ENCODE assay signal across 27 cellular contexts in the genomic region with DNA sequence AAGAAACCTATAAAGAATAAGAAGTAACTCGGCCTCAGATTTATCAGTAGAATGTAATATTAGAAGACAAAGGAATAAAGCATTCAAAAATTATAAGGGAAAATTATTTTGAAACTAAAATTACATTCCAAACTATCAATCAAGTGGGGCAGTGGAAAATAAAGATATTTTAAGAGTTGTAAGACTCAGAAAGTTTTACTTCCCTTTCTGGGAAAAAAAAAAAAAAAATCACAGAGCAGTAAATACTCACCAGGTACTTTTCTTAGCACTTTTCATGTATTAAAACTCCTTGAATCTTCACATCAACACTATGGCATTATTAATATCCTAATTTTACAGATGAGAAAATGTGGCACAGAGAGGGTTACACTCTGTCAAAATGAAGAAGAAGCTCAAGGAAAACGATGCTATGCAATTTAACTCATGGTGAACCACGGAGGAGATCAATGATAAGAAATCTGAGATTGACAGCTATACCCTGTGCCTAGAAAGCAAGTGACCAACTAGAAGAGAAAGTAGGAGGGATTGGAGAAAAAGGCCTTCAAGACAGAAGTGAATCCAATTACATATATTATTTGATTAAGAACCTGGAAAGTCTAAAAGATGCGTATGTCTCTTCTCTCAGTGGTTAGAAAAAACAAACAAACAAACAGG.
DNase-seq lines count a peak whose midpoint lies in the region; ATAC-seq lines count a peak whose summit lies in the region.
"Had no signal": no experiment of that assay in that cellular context is flagged by ENCODE, and none has a peak within 500 bp of the region (broad histone marks: within the 10 kb centered on the region; RNA-seq: fewer than 3 reads in every experiment).

No MANE protein-coding gene starts in this region.

- no peaks in the 10 kb centered on the region for H3K36me3 ChIP-seq in BLaER1 treated with 17β-estradiol and CSF1 and Interleukin-3, amounts not matched to agents 10 nM and 100 nM
- H3K36me3 ChIP-seq: neural progenitor cell, suprapubic skin, upper lobe of right lung had no signal

- peaks cover 2% of the 10 kb centered on the region for H3K36me3 Mint-ChIP-seq in T-helper 17 cell (ENCODE audit: low read depth)
- H3K36me3 Mint-ChIP-seq: activated naive CD4-positive, alpha-beta T cell treated with anti-CD3 and anti-CD28 coated beads, Interleukin-2, amount 10 ng/mL, durations not matched to agents 7 days and 5 days; IgD-negative memory B cell had no signal

- DNase-seq in T-helper 17 cell: no peak
- DNase-seq in DMS153 (lab: John Stamatoyannopoulos, UW): no peak
- DNase-seq in NCI-H526 (lab: John Stamatoyannopoulos, UW): no peak
- no peak for DNase-seq in activated T-cell treated with anti-CD3 and anti-CD28 coated beads for 4 hours
- DNase-seq: activated naive CD4-positive, alpha-beta T cell treated with anti-CD3 and anti-CD28 coated beads, Interleukin-2, amount 10 ng/mL, durations not matched to agents 7 days and 5 days; amygdala; DMS53; GOT3; hippocampal formation; left colon; mammary epithelial cell; NCI-H1417; NCI-H2081; NCI-H2227 treated with DMSO at 0.1 percent for 48 hours; NCI-H774; PC-3; right cardiac atrium; upper lobe of right lung had no signal

- H3K9ac ChIP-seq in BLaER1 treated with 17β-estradiol and CSF1 and Interleukin-3, amounts not matched to agents 10 nM and 100 nM: no peak overlapping the region
- H3K9ac ChIP-seq: neural progenitor cell, parathyroid adenoma had no signal

- H3K27me3 Mint-ChIP-seq in T-helper 17 cell: no peaks in the 10 kb centered on the region

- peak overlapping the region; percentile 6 to 75 (median 52); a peak in 20 of 22 replicates for H3K4me2 ChIP-seq in BLaER1 treated with 17β-estradiol and CSF1 and Interleukin-3, amounts not matched to agents 10 nM and 100 nM
- H3K4me2 ChIP-seq: neural progenitor cell had no signal

- no peaks in the 10 kb centered on the region for H4K20me1 ChIP-seq in BLaER1 treated with 17β-estradiol and CSF1 and Interleukin-3, amounts not matched to agents 10 nM and 100 nM

- no peak overlapping the region for H3K27ac ChIP-seq in BLaER1 treated with 17β-estradiol and CSF1 and Interleukin-3, amounts not matched to agents 10 nM and 100 nM
- H3K27ac ChIP-seq: neural progenitor cell, parathyroid adenoma, suprapubic skin, upper lobe of right lung had no signal

- no peak overlapping the region for H3K27ac Mint-ChIP-seq in T-helper 17 cell
- H3K27ac Mint-ChIP-seq: activated naive CD4-positive, alpha-beta T cell treated with anti-CD3 and anti-CD28 coated beads, Interleukin-2, amount 10 ng/mL, durations not matched to agents 7 days and 5 days had no signal

- H3K4me1 ChIP-seq in BLaER1 treated with 17β-estradiol and CSF1 and Interleukin-3, amounts not matched to agents 10 nM and 100 nM: peaks cover 47 to 76% (median 70%) of the 10 kb centered on the region in 10 experiments

- peak overlapping the region; percentile 15 for H3K4me3 Mint-ChIP-seq in T-helper 17 cell
- H3K4me3 Mint-ChIP-seq: activated naive CD4-positive, alpha-beta T cell treated with anti-CD3 and anti-CD28 coated beads, Interleukin-2, amount 10 ng/mL, durations not matched to agents 7 days and 5 days; neural progenitor cell had no signal

- H3K27me3 ChIP-seq in BLaER1 treated with 17β-estradiol and CSF1 and Interleukin-3, amounts not matched to agents 10 nM and 100 nM: no peaks in the 10 kb centered on the region
- H3K27me3 ChIP-seq: neural progenitor cell, suprapubic skin, upper lobe of right lung had no signal

- H3K4me3 ChIP-seq in BLaER1 treated with 17β-estradiol and CSF1 and Interleukin-3, amounts not matched to agents 10 nM and 100 nM: no peak overlapping the region
- H3K4me3 ChIP-seq: neural progenitor cell, suprapubic skin, upper lobe of right lung had no signal

- ATAC-seq in GM18858 (IDR thresholded peaks at IDR 0.05; ENCODE audit: unreplicated experiment) (peak; percentile 44), HG03378 (IDR thresholded peaks at IDR 0.05; ENCODE audit: unreplicated experiment) (peak; percentile 47), T-helper 17 cell (no peak), HG02798 (IDR thresholded peaks at IDR 0.05; ENCODE audit: poor library complexity, unreplicated experiment) (no peak)
- ATAC-seq: left colon, PC-3, right cardiac atrium, Right ventricle myocardium inferior, upper lobe of right lung had no signal

- peaks cover 32% of the 10 kb centered on the region for H3K4me1 Mint-ChIP-seq in T-helper 17 cell

- peaks cover 0 to 20% (median 3%) of the 10 kb centered on the region in 11 experiments; a peak in 11 of 22 replicates for H3K9me3 ChIP-seq in BLaER1 treated with 17β-estradiol and CSF1 and Interleukin-3, amounts not matched to agents 10 nM and 100 nM (replicated peaks in 1 of 11)
- no peaks in the 10 kb centered on the region for H3K9me3 ChIP-seq in T-helper 17 cell (ENCODE audit: control insufficient read depth, low read length, poor library complexity, severe bottlenecking)
- H3K9me3 ChIP-seq: suprapubic skin, upper lobe of right lung had no signal

Comparison
In these comparisons a context has a peak if more than half of its experiments do, and no peak if none do; other contexts are left out.
1. ATAC-seq: peak in GM18858 (single experiment) and HG03378 (single experiment); none in T-helper 17 cell (single experiment) and HG02798 (single experiment).